ENCODE assay signal across 16 cellular contexts in the genomic region with DNA sequence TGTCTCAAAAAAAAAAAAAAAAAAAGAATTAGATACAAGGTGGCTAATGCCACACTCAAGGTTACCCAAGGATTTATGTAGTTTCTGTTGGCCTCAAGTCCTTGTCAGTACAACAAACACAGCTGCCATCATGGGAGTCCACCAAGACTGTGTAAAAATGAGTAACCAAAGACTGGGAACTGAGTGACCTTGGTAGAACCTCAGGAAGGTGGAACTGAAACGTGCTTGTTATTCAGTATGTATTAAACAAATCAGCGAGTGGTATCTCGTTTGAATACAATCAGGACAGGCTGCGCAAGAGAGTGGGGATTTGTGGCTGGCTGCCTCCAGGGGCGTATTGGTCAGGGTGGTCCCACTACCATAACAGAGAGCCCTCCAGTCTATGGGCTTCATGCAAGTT. TPM values are rescaled to one million over a fixed set of nuclear protein-coding genes. Genes with fewer than 3 reads are reported as not detected.
DNase-seq lines count a peak whose midpoint lies in the region; ATAC-seq, FAIRE-seq and TF ChIP-seq lines count a peak whose summit lies in the region.
"Had no signal": no experiment of that assay in that cellular context is flagged by ENCODE, and none has a peak within 500 bp of the region (broad histone marks: within the 10 kb centered on the region; RNA-seq: fewer than 3 reads in every experiment).

No MANE protein-coding gene starts in this region.

- H3K27me3 Mint-ChIP-seq in activated B cell treated with CpG ODN at 0.5 μM for 24 hours (no peaks in the 10 kb centered on the region), endothelial cell (ENCODE audit: unreplicated experiment) (peaks cover 16% of the 10 kb centered on the region)
- no peaks in the 10 kb centered on the region for H3K27me3 Mint-ChIP-seq in activated naive CD8-positive, alpha-beta T cell treated with anti-CD3 and anti-CD28 coated beads for 36 hours
- H3K27me3 Mint-ChIP-seq: activated naive CD8-positive, alpha-beta T cell treated with anti-CD3 and anti-CD28 coated beads, Interleukin-2, amount 50 U/mL, for 24 hours; stimulated activated naive CD8-positive, alpha-beta T cell treated with anti-CD3 and anti-CD28 coated beads, Interleukin-15, amount 100 ng/mL, for 72 hours had no signal

- DNase-seq in GM18507 (ENCODE audit: extremely low spot score, insufficient read length, low read depth): no peak
- no peak for DNase-seq in activated B cell treated with CpG ODN at 0.5 μM for 24 hours
- DNase-seq in endothelial cell (ENCODE audit: low spot score): no peak
- DNase-seq in activated naive CD8-positive, alpha-beta T cell treated with anti-CD3 and anti-CD28 coated beads for 36 hours: no peak
- DNase-seq in NCI-H1048 (lab: John Stamatoyannopoulos, UW): no peak
- no peak for DNase-seq in inferior parietal cortex (ENCODE audit: extremely low spot score)
- DNase-seq: activated naive CD8-positive, alpha-beta T cell treated with anti-CD3 and anti-CD28 coated beads, Interleukin-2, amount 50 U/mL, for 24 hours; pancreas; stimulated activated CD4-positive, alpha-beta T cell treated with anti-CD3 and anti-CD28 coated beads, Interleukin-1b, Interleukin-23, amount 100 ng/mL, for 48 hours; stimulated activated naive CD8-positive, alpha-beta T cell treated with anti-CD3 and anti-CD28 coated beads, Interleukin-15, amount 100 ng/mL, for 72 hours had no signal

- peak; percentile 70 for FAIRE-seq in GM18507 (lab: Jason Lieb, UNC)
- FAIRE-seq: pancreas had no signal

- H3K4me3 Mint-ChIP-seq in activated B cell treated with CpG ODN at 0.5 μM for 24 hours: no peak overlapping the region
- no peak overlapping the region for H3K4me3 Mint-ChIP-seq in endothelial cell (ENCODE audit: unreplicated experiment)
- H3K4me3 Mint-ChIP-seq in activated naive CD8-positive, alpha-beta T cell treated with anti-CD3 and anti-CD28 coated beads for 36 hours: no peak overlapping the region
- H3K4me3 Mint-ChIP-seq: activated naive CD8-positive, alpha-beta T cell treated with anti-CD3 and anti-CD28 coated beads, Interleukin-2, amount 50 U/mL, for 24 hours; stimulated activated naive CD8-positive, alpha-beta T cell treated with anti-CD3 and anti-CD28 coated beads, Interleukin-15, amount 100 ng/mL, for 72 hours had no signal

- CTCF ChIA-PET in activated B cell treated with CpG ODN at 0.5 μM for 24 hours (lab: Charles Lee): no interaction called here

- TF ChIP-seq CTCF in activated B cell treated with CpG ODN at 0.5 μM for 24 hours (IDR thresholded peaks at IDR 0.05) (no peak), endothelial cell (IDR thresholded peaks at IDR 0.05; ENCODE audit: unreplicated experiment) (no peak)

- H3K9me3 Mint-ChIP-seq in activated B cell treated with CpG ODN at 0.5 μM for 24 hours: no peaks in the 10 kb centered on the region
- no peaks in the 10 kb centered on the region for H3K9me3 Mint-ChIP-seq in endothelial cell (ENCODE audit: unreplicated experiment)
- no peaks in the 10 kb centered on the region for H3K9me3 Mint-ChIP-seq in activated naive CD8-positive, alpha-beta T cell treated with anti-CD3 and anti-CD28 coated beads for 36 hours
- H3K9me3 Mint-ChIP-seq: activated naive CD8-positive, alpha-beta T cell treated with anti-CD3 and anti-CD28 coated beads, Interleukin-2, amount 50 U/mL, for 24 hours; stimulated activated naive CD8-positive, alpha-beta T cell treated with anti-CD3 and anti-CD28 coated beads, Interleukin-15, amount 100 ng/mL, for 72 hours had no signal

- H3K4me1 Mint-ChIP-seq in activated B cell treated with CpG ODN at 0.5 μM for 24 hours: peaks cover 12% of the 10 kb centered on the region
- H3K4me1 Mint-ChIP-seq in endothelial cell (ENCODE audit: unreplicated experiment): peaks cover 11% of the 10 kb centered on the region
- H3K4me1 Mint-ChIP-seq in activated naive CD8-positive, alpha-beta T cell treated with anti-CD3 and anti-CD28 coated beads for 36 hours: no peaks in the 10 kb centered on the region
- H3K4me1 Mint-ChIP-seq: activated naive CD8-positive, alpha-beta T cell treated with anti-CD3 and anti-CD28 coated beads, Interleukin-2, amount 50 U/mL, for 24 hours; stimulated activated naive CD8-positive, alpha-beta T cell treated with anti-CD3 and anti-CD28 coated beads, Interleukin-15, amount 100 ng/mL, for 72 hours had no signal

- POLR2A ChIA-PET in activated B cell treated with CpG ODN at 0.5 μM for 24 hours (lab: Charles Lee): interaction anchor here (0.7 kb wide), 1 partner anchor 199 kb away, joined by 6 read pairs; no protein-coding TSS in a partner anchor

- intact Hi-C loops in activated B cell treated with CpG ODN at 0.5 μM for 24 hours (cut with micrococcal nuclease): no loop called here

- H3K36me3 Mint-ChIP-seq in activated B cell treated with CpG ODN at 0.5 μM for 24 hours (ENCODE audit: low read depth) (no peaks in the 10 kb centered on the region), endothelial cell (ENCODE audit: low read depth, unreplicated experiment) (peaks cover 15% of the 10 kb centered on the region)
- H3K36me3 Mint-ChIP-seq in activated naive CD8-positive, alpha-beta T cell treated with anti-CD3 and anti-CD28 coated beads for 36 hours: no peaks in the 10 kb centered on the region

- ATAC-seq in GM19468 (IDR thresholded peaks at IDR 0.05; ENCODE audit: extremely low read depth, unreplicated experiment) (peak; percentile 46), HG02981 (IDR thresholded peaks at IDR 0.05; ENCODE audit: unreplicated experiment) (peak; percentile 91), activated B cell treated with CpG ODN at 0.5 μM for 24 hours (ENCODE audit: low read depth) (peak; percentile 78)
- ATAC-seq: activated naive CD8-positive, alpha-beta T cell treated with anti-CD3 and anti-CD28 coated beads, Interleukin-2, amount 50 U/mL, for 24 hours; stimulated activated naive CD8-positive, alpha-beta T cell treated with anti-CD3 and anti-CD28 coated beads, Interleukin-15, amount 100 ng/mL, for 72 hours had no signal

- H3K27ac Mint-ChIP-seq in activated B cell treated with CpG ODN at 0.5 μM for 24 hours (no peak overlapping the region), endothelial cell (ENCODE audit: unreplicated experiment) (no peak overlapping the region)
- no peak overlapping the region for H3K27ac Mint-ChIP-seq in activated naive CD8-positive, alpha-beta T cell treated with anti-CD3 and anti-CD28 coated beads for 36 hours
- H3K27ac Mint-ChIP-seq: activated naive CD8-positive, alpha-beta T cell treated with anti-CD3 and anti-CD28 coated beads, Interleukin-2, amount 50 U/mL, for 24 hours; stimulated activated naive CD8-positive, alpha-beta T cell treated with anti-CD3 and anti-CD28 coated beads, Interleukin-15, amount 100 ng/mL, for 72 hours had no signal

RNA-seq across cellular contexts. Expression of a gene that starts 1.6 kb away (rescaled TPM):
- total RNA-seq in activated B cell treated with CpG ODN at 0.5 μM for 24 hours (0.05 TPM in 1 of 2 replicates, not detected in the other), endothelial cell (ENCODE audit: unreplicated experiment) (not detected)
- total RNA-seq in activated naive CD8-positive, alpha-beta T cell treated with anti-CD3 and anti-CD28 coated beads for 36 hours: not detected
- total RNA-seq: dermis microvascular lymphatic vessel endothelial cell; glomerular endothelial cell; liver; T-helper 1 cell treated with Interleukin-12 subunit alpha and Interleukin-12 subunit beta and Interleukin-4 antibody, amounts not matched to agents 30 ng/mL and 1 ng/mL, for 36 hours had no signal

RNA-seq across cellular contexts. Expression of a gene that starts 24.6 kb away (rescaled TPM):
- 1.8 and 2.3 TPM in 2 replicates for total RNA-seq in activated B cell treated with CpG ODN at 0.5 μM for 24 hours
- not detected for total RNA-seq in endothelial cell (ENCODE audit: unreplicated experiment)
- 1 to 10 TPM; 1.5 to 2.1 TPM for total RNA-seq in activated naive CD8-positive, alpha-beta T cell treated with anti-CD3 and anti-CD28 coated beads for 36 hours
- total RNA-seq: dermis microvascular lymphatic vessel endothelial cell, glomerular endothelial cell had no signal

RNA-seq across cellular contexts. Expression of a gene that starts 53.6 kb away (rescaled TPM):
- 57.8 and 64.1 TPM in 2 replicates for total RNA-seq in activated B cell treated with CpG ODN at 0.5 μM for 24 hours
- 64.0 TPM for total RNA-seq in endothelial cell (ENCODE audit: unreplicated experiment)
- total RNA-seq in activated naive CD8-positive, alpha-beta T cell treated with anti-CD3 and anti-CD28 coated beads for 36 hours: 100 to 1,000 TPM in 1 of 2 experiments, 10 to 100 TPM in 1; 97.9 to 109 TPM

RNA-seq across cellular contexts. Expression of a gene that starts 57.7 kb away (rescaled TPM):
- 49.7 and 61.5 TPM in 2 replicates for total RNA-seq in activated B cell treated with CpG ODN at 0.5 μM for 24 hours
- total RNA-seq in endothelial cell (ENCODE audit: unreplicated experiment): 47.5 TPM
- 10 to 100 TPM; 23.1 to 25.0 TPM for total RNA-seq in activated naive CD8-positive, alpha-beta T cell treated with anti-CD3 and anti-CD28 coated beads for 36 hours
